ENCODE assay signal across 1 cellular context in the genomic region with DNA sequence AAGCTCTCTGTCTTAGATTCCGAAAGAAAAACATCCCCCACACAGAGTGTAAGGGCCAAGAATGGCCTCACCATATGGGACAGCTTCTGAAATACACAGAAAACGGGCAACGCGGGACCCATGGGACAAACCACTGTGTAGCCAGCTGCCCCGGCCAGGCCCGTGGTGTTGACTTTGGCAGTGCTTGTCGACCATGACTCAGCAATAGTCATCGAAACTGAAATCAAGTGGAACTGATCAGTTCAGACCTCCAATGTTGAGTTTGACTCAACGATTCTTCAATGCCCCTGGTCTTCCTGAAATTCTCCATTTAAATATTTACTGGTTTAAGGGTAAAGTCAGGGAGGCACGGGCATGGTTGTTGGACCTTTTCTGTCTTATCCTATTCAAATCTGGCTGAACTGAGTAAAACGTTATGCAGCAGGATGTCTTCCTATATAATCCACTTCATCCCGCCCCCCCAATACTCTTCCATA.
TF ChIP-seq lines count a peak whose summit lies in the region.

No MANE protein-coding gene starts in this region.

TF ChIP-seq in HEK293, 187 proteins besides CTCF, POLR2A, EP300 and RAD21 (continued from another document):
- TF ChIP-seq, protein P1, sequence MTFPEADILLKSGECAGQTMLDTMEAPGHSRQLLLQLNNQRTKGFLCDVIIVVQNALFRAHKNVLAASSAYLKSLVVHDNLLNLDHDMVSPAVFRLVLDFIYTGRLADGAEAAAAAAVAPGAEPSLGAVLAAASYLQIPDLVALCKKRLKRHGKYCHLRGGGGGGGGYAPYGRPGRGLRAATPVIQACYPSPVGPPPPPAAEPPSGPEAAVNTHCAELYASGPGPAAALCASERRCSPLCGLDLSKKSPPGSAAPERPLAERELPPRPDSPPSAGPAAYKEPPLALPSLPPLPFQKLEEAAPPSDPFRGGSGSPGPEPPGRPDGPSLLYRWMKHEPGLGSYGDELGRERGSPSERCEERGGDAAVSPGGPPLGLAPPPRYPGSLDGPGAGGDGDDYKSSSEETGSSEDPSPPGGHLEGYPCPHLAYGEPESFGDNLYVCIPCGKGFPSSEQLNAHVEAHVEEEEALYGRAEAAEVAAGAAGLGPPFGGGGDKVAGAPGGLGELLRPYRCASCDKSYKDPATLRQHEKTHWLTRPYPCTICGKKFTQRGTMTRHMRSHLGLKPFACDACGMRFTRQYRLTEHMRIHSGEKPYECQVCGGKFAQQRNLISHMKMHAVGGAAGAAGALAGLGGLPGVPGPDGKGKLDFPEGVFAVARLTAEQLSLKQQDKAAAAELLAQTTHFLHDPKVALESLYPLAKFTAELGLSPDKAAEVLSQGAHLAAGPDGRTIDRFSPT (tag by site-specific recombination; IDR thresholded peaks at IDR 0.05) = no peak
- TF ChIP-seq ZNF629 (tag by site-specific recombination; IDR thresholded peaks at IDR 0.05) = peak; percentile 38; the same call in 1 of the 2 replicates
- TF ChIP-seq ZNF350 (tag by site-specific recombination; IDR thresholded peaks at IDR 0.05) = no peak
- no peak for TF ChIP-seq ZNF707 (tag by site-specific recombination; IDR thresholded peaks at IDR 0.05)
- TF ChIP-seq ZNF221 (tag by site-specific recombination; IDR thresholded peaks at IDR 0.05; ENCODE audit: borderline replicate concordance) = no peak
- TF ChIP-seq ZNF341 (tag by site-specific recombination; IDR thresholded peaks at IDR 0.05; ENCODE audit: low read depth) = no peak
- TF ChIP-seq ZNF10 (tag by site-specific recombination; IDR thresholded peaks at IDR 0.05) = no peak
- no peak for TF ChIP-seq GLI2 (tag by site-specific recombination; IDR thresholded peaks at IDR 0.05; ENCODE audit: borderline replicate concordance, low read depth)
- TF ChIP-seq ZNF776 (tag by site-specific recombination; IDR thresholded peaks at IDR 0.05; ENCODE audit: borderline replicate concordance) = no peak
- no peak for TF ChIP-seq YY2 (tag by site-specific recombination; IDR thresholded peaks at IDR 0.05)
- no peak for TF ChIP-seq SCRT2 (tag by site-specific recombination; IDR thresholded peaks at IDR 0.05)
- TF ChIP-seq HOXC10 (CRISPR knock-in tag; IDR thresholded peaks at IDR 0.05) = no peak
- no peak for TF ChIP-seq ZNF19 (tag by site-specific recombination; IDR thresholded peaks at IDR 0.05; ENCODE audit: low read depth)
- no peak for TF ChIP-seq ZNF768 (tag by site-specific recombination; IDR thresholded peaks at IDR 0.05)
- TF ChIP-seq GLIS2 (tag by site-specific recombination; IDR thresholded peaks at IDR 0.05) = no peak
- TF ChIP-seq, protein P2, sequence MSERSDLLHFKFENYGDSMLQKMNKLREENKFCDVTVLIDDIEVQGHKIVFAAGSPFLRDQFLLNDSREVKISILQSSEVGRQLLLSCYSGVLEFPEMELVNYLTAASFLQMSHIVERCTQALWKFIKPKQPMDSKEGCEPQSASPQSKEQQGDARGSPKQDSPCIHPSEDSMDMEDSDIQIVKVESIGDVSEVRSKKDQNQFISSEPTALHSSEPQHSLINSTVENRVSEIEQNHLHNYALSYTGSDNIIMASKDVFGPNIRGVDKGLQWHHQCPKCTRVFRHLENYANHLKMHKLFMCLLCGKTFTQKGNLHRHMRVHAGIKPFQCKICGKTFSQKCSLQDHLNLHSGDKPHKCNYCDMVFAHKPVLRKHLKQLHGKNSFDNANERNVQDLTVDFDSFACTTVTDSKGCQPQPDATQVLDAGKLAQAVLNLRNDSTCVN (tag by site-specific recombination; optimal IDR thresholded peaks at IDR 0.05) = no peak
- TF ChIP-seq, protein P3, sequence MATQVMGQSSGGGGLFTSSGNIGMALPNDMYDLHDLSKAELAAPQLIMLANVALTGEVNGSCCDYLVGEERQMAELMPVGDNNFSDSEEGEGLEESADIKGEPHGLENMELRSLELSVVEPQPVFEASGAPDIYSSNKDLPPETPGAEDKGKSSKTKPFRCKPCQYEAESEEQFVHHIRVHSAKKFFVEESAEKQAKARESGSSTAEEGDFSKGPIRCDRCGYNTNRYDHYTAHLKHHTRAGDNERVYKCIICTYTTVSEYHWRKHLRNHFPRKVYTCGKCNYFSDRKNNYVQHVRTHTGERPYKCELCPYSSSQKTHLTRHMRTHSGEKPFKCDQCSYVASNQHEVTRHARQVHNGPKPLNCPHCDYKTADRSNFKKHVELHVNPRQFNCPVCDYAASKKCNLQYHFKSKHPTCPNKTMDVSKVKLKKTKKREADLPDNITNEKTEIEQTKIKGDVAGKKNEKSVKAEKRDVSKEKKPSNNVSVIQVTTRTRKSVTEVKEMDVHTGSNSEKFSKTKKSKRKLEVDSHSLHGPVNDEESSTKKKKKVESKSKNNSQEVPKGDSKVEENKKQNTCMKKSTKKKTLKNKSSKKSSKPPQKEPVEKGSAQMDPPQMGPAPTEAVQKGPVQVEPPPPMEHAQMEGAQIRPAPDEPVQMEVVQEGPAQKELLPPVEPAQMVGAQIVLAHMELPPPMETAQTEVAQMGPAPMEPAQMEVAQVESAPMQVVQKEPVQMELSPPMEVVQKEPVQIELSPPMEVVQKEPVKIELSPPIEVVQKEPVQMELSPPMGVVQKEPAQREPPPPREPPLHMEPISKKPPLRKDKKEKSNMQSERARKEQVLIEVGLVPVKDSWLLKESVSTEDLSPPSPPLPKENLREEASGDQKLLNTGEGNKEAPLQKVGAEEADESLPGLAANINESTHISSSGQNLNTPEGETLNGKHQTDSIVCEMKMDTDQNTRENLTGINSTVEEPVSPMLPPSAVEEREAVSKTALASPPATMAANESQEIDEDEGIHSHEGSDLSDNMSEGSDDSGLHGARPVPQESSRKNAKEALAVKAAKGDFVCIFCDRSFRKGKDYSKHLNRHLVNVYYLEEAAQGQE (tag by site-specific recombination; IDR thresholded peaks at IDR 0.05) = no peak
- TF ChIP-seq ZNF843 (tag by site-specific recombination; IDR thresholded peaks at IDR 0.05) = no peak
- no peak for TF ChIP-seq ZBTB17 (tag by site-specific recombination; IDR thresholded peaks at IDR 0.05)
- TF ChIP-seq MZF1 (tag by site-specific recombination; IDR thresholded peaks at IDR 0.05; ENCODE audit: borderline replicate concordance) = no peak
- no peak for TF ChIP-seq ZNF132 (tag by site-specific recombination; IDR thresholded peaks at IDR 0.05; ENCODE audit: borderline replicate concordance)
- no peak for TF ChIP-seq ZNF146 (tag by site-specific recombination; IDR thresholded peaks at IDR 0.05)
- TF ChIP-seq ZNF558 (tag by site-specific recombination; IDR thresholded peaks at IDR 0.05) = no peak
- no peak for TF ChIP-seq ZNF324 (tag by site-specific recombination; IDR thresholded peaks at IDR 0.05)
- TF ChIP-seq ZNF610 (tag by site-specific recombination; IDR thresholded peaks at IDR 0.05; ENCODE audit: borderline replicate concordance) = no peak
- no peak for TF ChIP-seq ZNF76 (tag by site-specific recombination; IDR thresholded peaks at IDR 0.05; ENCODE audit: borderline replicate concordance, low read depth)
- TF ChIP-seq ZNF433 (tag by site-specific recombination; IDR thresholded peaks at IDR 0.05; ENCODE audit: low read depth) = no peak
- no peak for TF ChIP-seq ZNF473 (tag by site-specific recombination; IDR thresholded peaks at IDR 0.05)
- no peak for TF ChIP-seq ZNF623 (tag by site-specific recombination; IDR thresholded peaks at IDR 0.05)
- no peak for TF ChIP-seq ZNF624 (tag by site-specific recombination; IDR thresholded peaks at IDR 0.05)
- TF ChIP-seq ZSCAN16 (tag by site-specific recombination; IDR thresholded peaks at IDR 0.05) = no peak
- no peak for TF ChIP-seq ZBTB1 (tag by site-specific recombination; IDR thresholded peaks at IDR 0.05)
- no peak for TF ChIP-seq ZNF169 (tag by site-specific recombination; IDR thresholded peaks at IDR 0.05)
- TF ChIP-seq, protein P4, sequence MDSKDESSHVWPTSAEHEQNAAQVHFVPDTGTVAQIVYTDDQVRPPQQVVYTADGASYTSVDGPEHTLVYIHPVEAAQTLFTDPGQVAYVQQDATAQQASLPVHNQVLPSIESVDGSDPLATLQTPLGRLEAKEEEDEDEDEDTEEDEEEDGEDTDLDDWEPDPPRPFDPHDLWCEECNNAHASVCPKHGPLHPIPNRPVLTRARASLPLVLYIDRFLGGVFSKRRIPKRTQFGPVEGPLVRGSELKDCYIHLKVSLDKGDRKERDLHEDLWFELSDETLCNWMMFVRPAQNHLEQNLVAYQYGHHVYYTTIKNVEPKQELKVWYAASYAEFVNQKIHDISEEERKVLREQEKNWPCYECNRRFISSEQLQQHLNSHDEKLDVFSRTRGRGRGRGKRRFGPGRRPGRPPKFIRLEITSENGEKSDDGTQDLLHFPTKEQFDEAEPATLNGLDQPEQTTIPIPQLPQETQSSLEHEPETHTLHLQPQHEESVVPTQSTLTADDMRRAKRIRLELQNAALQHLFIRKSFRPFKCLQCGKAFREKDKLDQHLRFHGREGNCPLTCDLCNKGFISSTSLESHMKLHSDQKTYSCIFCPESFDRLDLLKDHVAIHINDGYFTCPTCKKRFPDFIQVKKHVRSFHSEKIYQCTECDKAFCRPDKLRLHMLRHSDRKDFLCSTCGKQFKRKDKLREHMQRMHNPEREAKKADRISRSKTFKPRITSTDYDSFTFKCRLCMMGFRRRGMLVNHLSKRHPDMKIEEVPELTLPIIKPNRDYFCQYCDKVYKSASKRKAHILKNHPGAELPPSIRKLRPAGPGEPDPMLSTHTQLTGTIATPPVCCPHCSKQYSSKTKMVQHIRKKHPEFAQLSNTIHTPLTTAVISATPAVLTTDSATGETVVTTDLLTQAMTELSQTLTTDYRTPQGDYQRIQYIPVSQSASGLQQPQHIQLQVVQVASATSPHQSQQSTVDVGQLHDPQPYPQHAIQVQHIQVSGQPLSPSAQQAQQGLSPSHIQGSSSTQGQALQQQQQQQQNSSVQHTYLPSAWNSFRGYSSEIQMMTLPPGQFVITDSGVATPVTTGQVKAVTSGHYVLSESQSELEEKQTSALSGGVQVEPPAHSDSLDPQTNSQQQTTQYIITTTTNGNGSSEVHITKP (tag by site-specific recombination; IDR thresholded peaks at IDR 0.05) = peak; percentile 84
- TF ChIP-seq, protein P5, sequence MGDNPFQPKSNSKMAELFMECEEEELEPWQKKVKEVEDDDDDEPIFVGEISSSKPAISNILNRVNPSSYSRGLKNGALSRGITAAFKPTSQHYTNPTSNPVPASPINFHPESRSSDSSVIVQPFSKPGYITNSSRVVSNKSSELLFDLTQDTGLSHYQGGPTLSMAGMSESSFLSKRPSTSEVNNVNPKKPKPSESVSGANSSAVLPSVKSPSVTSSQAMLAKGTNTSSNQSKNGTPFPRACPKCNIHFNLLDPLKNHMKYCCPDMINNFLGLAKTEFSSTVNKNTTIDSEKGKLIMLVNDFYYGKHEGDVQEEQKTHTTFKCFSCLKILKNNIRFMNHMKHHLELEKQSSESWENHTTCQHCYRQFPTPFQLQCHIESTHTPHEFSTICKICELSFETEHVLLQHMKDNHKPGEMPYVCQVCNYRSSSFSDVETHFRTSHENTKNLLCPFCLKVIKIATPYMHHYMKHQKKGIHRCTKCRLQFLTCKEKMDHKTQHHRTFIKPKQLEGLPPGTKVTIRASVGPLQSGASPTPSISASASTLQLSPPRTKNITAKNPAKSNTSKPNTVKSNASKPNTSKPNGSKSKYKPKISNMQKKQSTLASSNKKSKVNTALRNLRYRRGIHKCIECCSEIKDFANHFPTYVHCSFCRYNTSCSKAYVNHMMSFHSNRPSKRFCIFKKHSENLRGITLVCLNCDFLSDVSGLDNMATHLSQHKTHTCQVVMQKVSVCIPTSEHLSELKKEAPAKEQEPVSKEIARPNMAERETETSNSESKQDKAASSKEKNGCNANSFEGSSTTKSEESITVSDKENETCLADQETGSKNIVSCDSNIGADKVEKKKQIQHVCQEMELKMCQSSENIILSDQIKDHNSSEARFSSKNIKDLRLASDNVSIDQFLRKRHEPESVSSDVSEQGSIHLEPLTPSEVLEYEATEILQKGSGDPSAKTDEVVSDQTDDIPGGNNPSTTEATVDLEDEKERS (tag by site-specific recombination; IDR thresholded peaks at IDR 0.05) = no peak
- no peak for TF ChIP-seq KLF10 (tag by site-specific recombination; IDR thresholded peaks at IDR 0.05)
- TF ChIP-seq, protein P6, sequence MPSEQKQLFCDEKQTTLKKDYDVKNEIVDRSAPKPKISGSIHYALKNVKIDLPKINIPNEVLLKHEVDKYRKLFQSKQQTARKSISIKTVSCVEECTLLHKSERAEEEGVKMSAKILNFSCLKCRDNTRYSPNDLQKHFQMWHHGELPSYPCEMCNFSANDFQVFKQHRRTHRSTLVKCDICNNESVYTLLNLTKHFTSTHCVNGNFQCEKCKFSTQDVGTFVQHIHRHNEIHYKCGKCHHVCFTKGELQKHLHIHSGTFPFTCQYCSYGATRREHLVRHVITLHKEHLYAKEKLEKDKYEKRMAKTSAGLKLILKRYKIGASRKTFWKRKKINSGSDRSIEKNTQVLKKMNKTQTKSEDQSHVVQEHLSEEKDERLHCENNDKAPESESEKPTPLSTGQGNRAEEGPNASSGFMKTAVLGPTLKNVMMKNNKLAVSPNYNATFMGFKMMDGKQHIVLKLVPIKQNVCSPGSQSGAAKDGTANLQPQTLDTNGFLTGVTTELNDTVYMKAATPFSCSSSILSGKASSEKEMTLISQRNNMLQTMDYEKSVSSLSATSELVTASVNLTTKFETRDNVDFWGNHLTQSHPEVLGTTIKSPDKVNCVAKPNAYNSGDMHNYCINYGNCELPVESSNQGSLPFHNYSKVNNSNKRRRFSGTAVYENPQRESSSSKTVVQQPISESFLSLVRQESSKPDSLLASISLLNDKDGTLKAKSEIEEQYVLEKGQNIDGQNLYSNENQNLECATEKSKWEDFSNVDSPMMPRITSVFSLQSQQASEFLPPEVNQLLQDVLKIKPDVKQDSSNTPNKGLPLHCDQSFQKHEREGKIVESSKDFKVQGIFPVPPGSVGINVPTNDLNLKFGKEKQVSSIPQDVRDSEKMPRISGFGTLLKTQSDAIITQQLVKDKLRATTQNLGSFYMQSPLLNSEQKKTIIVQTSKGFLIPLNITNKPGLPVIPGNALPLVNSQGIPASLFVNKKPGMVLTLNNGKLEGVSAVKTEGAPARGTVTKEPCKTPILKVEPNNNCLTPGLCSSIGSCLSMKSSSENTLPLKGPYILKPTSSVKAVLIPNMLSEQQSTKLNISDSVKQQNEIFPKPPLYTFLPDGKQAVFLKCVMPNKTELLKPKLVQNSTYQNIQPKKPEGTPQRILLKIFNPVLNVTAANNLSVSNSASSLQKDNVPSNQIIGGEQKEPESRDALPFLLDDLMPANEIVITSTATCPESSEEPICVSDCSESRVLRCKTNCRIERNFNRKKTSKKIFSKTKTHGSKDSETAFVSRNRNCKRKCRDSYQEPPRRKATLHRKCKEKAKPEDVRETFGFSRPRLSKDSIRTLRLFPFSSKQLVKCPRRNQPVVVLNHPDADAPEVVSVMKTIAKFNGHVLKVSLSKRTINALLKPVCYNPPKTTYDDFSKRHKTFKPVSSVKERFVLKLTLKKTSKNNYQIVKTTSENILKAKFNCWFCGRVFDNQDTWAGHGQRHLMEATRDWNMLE (tag by site-specific recombination; conservative IDR thresholded peaks at IDR 0.05; ENCODE audit: low read depth) = no peak
- TF ChIP-seq ZNF791 (tag by site-specific recombination; IDR thresholded peaks at IDR 0.05) = no peak
- TF ChIP-seq ZNF600 (tag by site-specific recombination; IDR thresholded peaks at IDR 0.05) = no peak
- 0 out of 2 replicates have a peak, but pooled peaks have one; percentile 17 for TF ChIP-seq ZFP69B (tag by site-specific recombination; IDR thresholded peaks at IDR 0.05)
- no peak for TF ChIP-seq SP3 (tag by site-specific recombination; IDR thresholded peaks at IDR 0.05)
- TF ChIP-seq ZNF121 (tag by site-specific recombination; IDR thresholded peaks at IDR 0.05) = no peak
- TF ChIP-seq ZNF549 (tag by site-specific recombination; IDR thresholded peaks at IDR 0.05) = no peak
